In the genomic region with DNA sequence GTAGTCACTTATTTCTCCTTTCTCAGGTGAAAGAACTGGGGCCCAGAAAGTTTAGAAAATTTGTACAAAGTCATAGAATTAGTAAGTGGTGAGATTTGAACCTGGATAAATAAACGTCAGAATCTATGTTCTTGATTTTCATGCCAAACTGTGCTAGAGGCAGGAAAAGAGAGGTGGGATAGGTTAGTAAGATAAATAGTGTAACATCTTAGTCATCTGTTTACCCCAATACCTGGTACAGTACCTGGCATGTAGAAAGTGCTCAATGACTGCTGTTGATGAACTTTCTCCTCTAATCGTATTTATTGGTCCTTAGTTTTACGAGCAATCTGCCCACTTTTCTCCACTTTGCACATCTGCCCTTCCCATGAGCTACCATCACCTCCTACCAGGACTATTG, we compare ENCODE assay signal across 21 cellular contexts.
"Had no signal": no experiment of that assay in that cellular context is flagged by ENCODE, and none has a peak within 500 bp of the region (broad histone marks: within the 10 kb centered on the region; RNA-seq: fewer than 3 reads in every experiment).

No MANE protein-coding gene starts in this region.

- H3K27me3 ChIP-seq: colonic mucosa, heart right ventricle, suprapubic skin, tibial nerve had no signal

- DNase-seq: activated CD4-positive, alpha-beta memory T cell treated with anti-CD3 and anti-CD28 coated beads for 36 hours; activated CD4-positive, alpha-beta T cell treated with anti-CD3 and anti-CD28 coated beads, Interleukin-2, amount 10 ng/mL, durations not matched to agents 24 days and 14 days; activated CD4-positive, CD25-positive, alpha-beta regulatory T cell treated with anti-CD3 and anti-CD28 coated beads, Interleukin-2, amount 50 U/mL, for 72 hours; activated CD8-positive, alpha-beta memory T cell treated with anti-CD3 and anti-CD28 coated beads, Interleukin-2, amount 50 U/mL, for 4 hours; activated gamma-delta T cell treated with Interleukin-2 at 50 U/mL for 16 hours; activated naive CD4-positive, alpha-beta T cell treated with anti-CD3 and anti-CD28 coated beads, Interleukin-2, amount 50 U/mL, for 16 hours; activated T-cell treated with anti-CD3 and anti-CD28 coated beads, Interleukin-2, amount 50 U/mL, for 1 hour; amniotic stem cell; colonic mucosa; effector CD8-positive, alpha-beta T cell; foreskin fibroblast; heart right ventricle; kidney glomerular epithelial cell; lower lobe of right lung; mesendoderm; small intestine; stimulated activated CD4-positive, alpha-beta T cell treated with anti-CD3 and anti-CD28 coated beads, Interleukin-4, amount 100 ng/mL, for 24 hours; stimulated activated naive CD8-positive, alpha-beta T cell treated with anti-CD3 and anti-CD28 coated beads, Interleukin-15, amount 100 ng/mL, for 72 hours; T1000 had no signal

- FAIRE-seq: small intestine had no signal

- H3K4me1 ChIP-seq: colonic mucosa had no signal

- H3K36me3 ChIP-seq: colonic mucosa, heart right ventricle, lower lobe of right lung, suprapubic skin, tibial nerve had no signal

- H3K27ac ChIP-seq: colonic mucosa, lower lobe of right lung, suprapubic skin, tibial nerve had no signal

- H3K4me3 ChIP-seq: colonic mucosa, heart right ventricle, lower lobe of right lung, suprapubic skin, tibial nerve had no signal

- H3K9me3 ChIP-seq: colonic mucosa, heart right ventricle, lower lobe of right lung, suprapubic skin, tibial nerve had no signal
